Comparison of ENCODE assay signal across 1 cellular context in the genomic region with DNA sequence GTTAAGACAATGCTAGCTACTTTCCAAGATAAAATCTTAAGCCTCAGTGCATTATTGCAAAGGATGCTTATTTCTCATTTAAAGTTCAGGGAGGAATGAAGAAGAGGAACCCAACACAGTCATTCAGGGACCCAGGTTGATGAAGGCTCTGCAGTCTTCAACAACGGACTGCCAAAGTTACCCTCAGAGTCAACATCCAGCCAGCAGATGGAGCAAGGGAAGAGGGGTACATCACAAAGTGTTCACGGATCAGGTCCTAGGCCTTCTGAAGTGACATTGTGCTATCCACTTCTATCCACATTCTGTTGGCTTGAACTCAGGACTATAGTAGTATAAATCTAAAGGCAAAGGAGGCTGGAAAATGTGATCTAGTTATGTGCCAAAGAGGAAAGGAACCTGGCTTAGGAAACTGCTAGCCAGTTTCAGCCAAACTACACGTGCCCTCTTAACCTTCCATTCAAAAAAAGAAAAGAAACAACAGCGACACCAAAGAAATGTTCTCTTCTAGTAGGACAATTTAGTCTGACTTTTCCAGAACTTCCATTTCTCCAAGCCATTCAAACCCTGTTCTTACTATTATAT.
TF ChIP-seq lines count a peak whose summit lies in the region.

No MANE protein-coding gene starts in this region.

TF ChIP-seq in WTC11, 78 proteins besides CTCF, POLR2A, EP300 and RAD21 (continued from another document):
- TF ChIP-seq NFYB (CRISPR knock-in tag; conservative IDR thresholded peaks at IDR 0.05; ENCODE audit: low read depth) (no peak), PRRX2 (CRISPR knock-in tag; IDR thresholded peaks at IDR 0.05) (no peak), EMX1 (CRISPR knock-in tag; IDR thresholded peaks at IDR 0.05) (no peak), TEAD1 (CRISPR knock-in tag; IDR thresholded peaks at IDR 0.05) (no peak), FOXJ3 (CRISPR knock-in tag; IDR thresholded peaks at IDR 0.05; ENCODE audit: borderline replicate concordance) (no peak)
- TF ChIP-seq, protein P1, sequence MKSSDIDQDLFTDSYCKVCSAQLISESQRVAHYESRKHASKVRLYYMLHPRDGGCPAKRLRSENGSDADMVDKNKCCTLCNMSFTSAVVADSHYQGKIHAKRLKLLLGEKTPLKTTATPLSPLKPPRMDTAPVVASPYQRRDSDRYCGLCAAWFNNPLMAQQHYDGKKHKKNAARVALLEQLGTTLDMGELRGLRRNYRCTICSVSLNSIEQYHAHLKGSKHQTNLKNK (CRISPR knock-in tag; IDR thresholded peaks at IDR 0.05), result no peak
- TF ChIP-seq, protein P2, sequence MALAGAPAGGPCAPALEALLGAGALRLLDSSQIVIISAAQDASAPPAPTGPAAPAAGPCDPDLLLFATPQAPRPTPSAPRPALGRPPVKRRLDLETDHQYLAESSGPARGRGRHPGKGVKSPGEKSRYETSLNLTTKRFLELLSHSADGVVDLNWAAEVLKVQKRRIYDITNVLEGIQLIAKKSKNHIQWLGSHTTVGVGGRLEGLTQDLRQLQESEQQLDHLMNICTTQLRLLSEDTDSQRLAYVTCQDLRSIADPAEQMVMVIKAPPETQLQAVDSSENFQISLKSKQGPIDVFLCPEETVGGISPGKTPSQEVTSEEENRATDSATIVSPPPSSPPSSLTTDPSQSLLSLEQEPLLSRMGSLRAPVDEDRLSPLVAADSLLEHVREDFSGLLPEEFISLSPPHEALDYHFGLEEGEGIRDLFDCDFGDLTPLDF (CRISPR knock-in tag; IDR thresholded peaks at IDR 0.05), result no peak
